Comparison of ENCODE assay signal across 38 cellular contexts in genomic region chr12:113886721-113887120, GRCh38.
"Had no signal": no experiment of that assay in that cellular context is flagged by ENCODE, and none has a peak within 500 bp of the region (broad histone marks: within the 10 kb centered on the region; RNA-seq: fewer than 3 reads in every experiment).

No MANE protein-coding gene starts in this region.

- H3K4me3 Mint-ChIP-seq: activated naive CD4-positive, alpha-beta T cell treated with anti-CD3 and anti-CD28 coated beads for 36 hours; activated naive CD4-positive, alpha-beta T cell treated with anti-CD3 and anti-CD28 coated beads, Interleukin-2, amount 10 ng/mL, durations not matched to agents 7 days and 5 days; activated naive CD4-positive, alpha-beta T cell treated with anti-CD3 and anti-CD28 coated beads, Interleukin-2, amount 50 U/mL, for 24 hours; activated naive CD8-positive, alpha-beta T cell; activated naive CD8-positive, alpha-beta T cell treated with anti-CD3 and anti-CD28 coated beads for 36 hours; activated naive CD8-positive, alpha-beta T cell treated with anti-CD3 and anti-CD28 coated beads, Interleukin-2, amount 10 ng/mL, durations not matched to agents 7 days and 5 days; activated naive CD8-positive, alpha-beta T cell treated with anti-CD3 and anti-CD28 coated beads, Interleukin-2, amount 50 U/mL, for 24 hours; activated T-cell treated with anti-CD3 and anti-CD28 coated beads, Interleukin-2, amount 50 U/mL, for 24 hours; activated T-cell treated with anti-CD3 and anti-CD28 coated beads, Interleukin-2, amount 50 U/mL, for 4 hours; activated T-cell treated with anti-CD3 and anti-CD28 coated beads, Interleukin-2, amount 50 U/mL, for 72 hours; activated T-helper 1 cell treated with anti-CD3 and anti-CD28 coated beads, Interleukin-12 subunit alpha, Interleukin-12 subunit beta, Interleukin-2, Interleukin-4 antibody, amounts not matched to agents 30 ng/mL and 10 ng/mL and 1 ng/mL, durations not matched to agents 14 hours and 24 hours and 36 hours; activated T-helper 17 cell treated with anti-CD3 and anti-CD28 coated beads, Interleukin-2, amount 50 U/mL, for 72 hours; brain; central memory CD8-positive, alpha-beta T cell had no signal

- H3K4me1 Mint-ChIP-seq: activated naive CD4-positive, alpha-beta T cell treated with anti-CD3 and anti-CD28 coated beads, Interleukin-2, amount 10 ng/mL, durations not matched to agents 7 days and 5 days; activated naive CD4-positive, alpha-beta T cell treated with anti-CD3 and anti-CD28 coated beads, Interleukin-2, amount 50 U/mL, for 24 hours; activated naive CD8-positive, alpha-beta T cell treated with anti-CD3 and anti-CD28 coated beads for 36 hours; activated naive CD8-positive, alpha-beta T cell treated with anti-CD3 and anti-CD28 coated beads, Interleukin-2, amount 10 ng/mL, durations not matched to agents 7 days and 5 days; activated naive CD8-positive, alpha-beta T cell treated with anti-CD3 and anti-CD28 coated beads, Interleukin-2, amount 50 U/mL, for 24 hours; activated T-helper 17 cell treated with anti-CD3 and anti-CD28 coated beads, Interleukin-2, amount 50 U/mL, for 72 hours had no signal

- H3K9me3 Mint-ChIP-seq: activated naive CD4-positive, alpha-beta T cell treated with anti-CD3 and anti-CD28 coated beads for 36 hours; activated naive CD4-positive, alpha-beta T cell treated with anti-CD3 and anti-CD28 coated beads, Interleukin-2, amount 10 ng/mL, durations not matched to agents 7 days and 5 days; activated naive CD4-positive, alpha-beta T cell treated with anti-CD3 and anti-CD28 coated beads, Interleukin-2, amount 50 U/mL, for 24 hours; activated naive CD4-positive, alpha-beta T cell treated with anti-CD3 and anti-CD28 coated beads, Interleukin-2, amount 50 U/mL, for 72 hours; activated naive CD8-positive, alpha-beta T cell treated with anti-CD3 and anti-CD28 coated beads for 36 hours; activated naive CD8-positive, alpha-beta T cell treated with anti-CD3 and anti-CD28 coated beads, Interleukin-2, amount 10 ng/mL, durations not matched to agents 7 days and 5 days; activated naive CD8-positive, alpha-beta T cell treated with anti-CD3 and anti-CD28 coated beads, Interleukin-2, amount 50 U/mL, for 24 hours; activated T-cell treated with anti-CD3 and anti-CD28 coated beads, Interleukin-2, amount 50 U/mL, for 24 hours; activated T-cell treated with anti-CD3 and anti-CD28 coated beads, Interleukin-2, amount 50 U/mL, for 4 hours; activated T-cell treated with anti-CD3 and anti-CD28 coated beads, Interleukin-2, amount 50 U/mL, for 72 hours; activated T-helper 1 cell treated with anti-CD3 and anti-CD28 coated beads, Interleukin-12 subunit alpha, Interleukin-12 subunit beta, Interleukin-2, Interleukin-4 antibody, amounts not matched to agents 30 ng/mL and 10 ng/mL and 1 ng/mL, durations not matched to agents 14 hours and 24 hours and 36 hours; activated T-helper 17 cell treated with anti-CD3 and anti-CD28 coated beads, Interleukin-2, amount 50 U/mL, for 72 hours; activated T-helper 2 cell treated with anti-CD3 and anti-CD28 coated beads, Interferon-gamma antibody, Interleukin-2, Interleukin-4, amounts not matched to agents 10 μg/mL and 5 μg/mL and 100 μg/mL, durations not matched to agents 14 hours and 24 hours and 36 hours; central memory CD8-positive, alpha-beta T cell had no signal

- H3K9me3 ChIP-seq: adrenal gland, ascending aorta, body of pancreas, breast epithelium had no signal

- H3K36me3 ChIP-seq: adrenal gland, brain microvascular endothelial cell, breast epithelium, cardiac muscle cell had no signal

- H3K27ac Mint-ChIP-seq: activated naive CD4-positive, alpha-beta T cell treated with anti-CD3 and anti-CD28 coated beads for 36 hours; activated naive CD4-positive, alpha-beta T cell treated with anti-CD3 and anti-CD28 coated beads, Interleukin-2, amount 10 ng/mL, durations not matched to agents 7 days and 5 days; activated naive CD4-positive, alpha-beta T cell treated with anti-CD3 and anti-CD28 coated beads, Interleukin-2, amount 50 U/mL, for 24 hours; activated naive CD4-positive, alpha-beta T cell treated with anti-CD3 and anti-CD28 coated beads, Interleukin-2, amount 50 U/mL, for 72 hours; activated naive CD8-positive, alpha-beta T cell; activated naive CD8-positive, alpha-beta T cell treated with anti-CD3 and anti-CD28 coated beads for 36 hours; activated naive CD8-positive, alpha-beta T cell treated with anti-CD3 and anti-CD28 coated beads, Interleukin-2, amount 10 ng/mL, durations not matched to agents 7 days and 5 days; activated naive CD8-positive, alpha-beta T cell treated with anti-CD3 and anti-CD28 coated beads, Interleukin-2, amount 50 U/mL, for 24 hours; activated T-cell treated with anti-CD3 and anti-CD28 coated beads, Interleukin-2, amount 50 U/mL, for 24 hours; activated T-cell treated with anti-CD3 and anti-CD28 coated beads, Interleukin-2, amount 50 U/mL, for 72 hours; activated T-helper 1 cell treated with anti-CD3 and anti-CD28 coated beads, Interleukin-12 subunit alpha, Interleukin-12 subunit beta, Interleukin-2, Interleukin-4 antibody, amounts not matched to agents 30 ng/mL and 10 ng/mL and 1 ng/mL, durations not matched to agents 14 hours and 24 hours and 36 hours; activated T-helper 17 cell treated with anti-CD3 and anti-CD28 coated beads, Interleukin-2, amount 50 U/mL, for 72 hours; activated T-helper 2 cell treated with anti-CD3 and anti-CD28 coated beads, Interferon-gamma antibody, Interleukin-2, Interleukin-4, amounts not matched to agents 10 μg/mL and 5 μg/mL and 100 μg/mL, durations not matched to agents 14 hours and 24 hours and 36 hours; brain had no signal

- ATAC-seq: activated naive CD4-positive, alpha-beta T cell treated with anti-CD3 and anti-CD28 coated beads, Interleukin-2, amount 50 U/mL, for 72 hours; activated naive CD8-positive, alpha-beta T cell treated with anti-CD3 and anti-CD28 coated beads, Interleukin-2, amount 50 U/mL, for 24 hours; activated T-cell treated with anti-CD3 and anti-CD28 coated beads, Interleukin-2, amount 50 U/mL, for 4 hours; activated T-cell treated with anti-CD3 and anti-CD28 coated beads, Interleukin-2, amount 50 U/mL, for 72 hours; activated T-helper 17 cell treated with anti-CD3 and anti-CD28 coated beads, Interleukin-2, amount 50 U/mL, for 72 hours; body of pancreas had no signal

- H3K27ac ChIP-seq: adrenal gland, ascending aorta, body of pancreas, brain microvascular endothelial cell, breast epithelium, cardiac muscle cell had no signal

- H3K4me1 ChIP-seq: ascending aorta, body of pancreas had no signal

- H3K36me3 Mint-ChIP-seq: activated naive CD4-positive, alpha-beta T cell treated with anti-CD3 and anti-CD28 coated beads, Interleukin-2, amount 10 ng/mL, durations not matched to agents 7 days and 5 days; activated naive CD8-positive, alpha-beta T cell treated with anti-CD3 and anti-CD28 coated beads, Interleukin-2, amount 10 ng/mL, durations not matched to agents 7 days and 5 days had no signal

- H3K27me3 Mint-ChIP-seq: activated naive CD4-positive, alpha-beta T cell treated with anti-CD3 and anti-CD28 coated beads, Interleukin-2, amount 10 ng/mL, durations not matched to agents 7 days and 5 days; activated naive CD4-positive, alpha-beta T cell treated with anti-CD3 and anti-CD28 coated beads, Interleukin-2, amount 50 U/mL, for 24 hours; activated naive CD8-positive, alpha-beta T cell; activated naive CD8-positive, alpha-beta T cell treated with anti-CD3 and anti-CD28 coated beads for 36 hours; activated naive CD8-positive, alpha-beta T cell treated with anti-CD3 and anti-CD28 coated beads, Interleukin-2, amount 10 ng/mL, durations not matched to agents 7 days and 5 days; activated naive CD8-positive, alpha-beta T cell treated with anti-CD3 and anti-CD28 coated beads, Interleukin-2, amount 50 U/mL, for 24 hours; activated T-cell treated with anti-CD3 and anti-CD28 coated beads, Interleukin-2, amount 50 U/mL, for 24 hours; activated T-helper 17 cell treated with anti-CD3 and anti-CD28 coated beads, Interleukin-2, amount 50 U/mL, for 72 hours; brain; central memory CD8-positive, alpha-beta T cell had no signal

- H3K4me3 ChIP-seq: adrenal gland, ascending aorta, body of pancreas, breast epithelium, cardiac muscle cell had no signal

- DNase-seq: activated effector memory CD4-positive, alpha-beta T cell treated with anti-CD3 and anti-CD28 coated beads, Interleukin-2, amount 50 U/mL, for 16 hours; activated effector memory CD4-positive, alpha-beta T cell treated with Interleukin-2 at 50 U/mL for 16 hours; activated gamma-delta T cell; activated gamma-delta T cell treated with Interleukin-2 at 50 U/mL for 16 hours; activated naive CD4-positive, alpha-beta T cell; activated naive CD4-positive, alpha-beta T cell treated with anti-CD3 and anti-CD28 coated beads for 36 hours; activated naive CD4-positive, alpha-beta T cell treated with anti-CD3 and anti-CD28 coated beads, Interleukin-2, amount 10 ng/mL, durations not matched to agents 7 days and 5 days; activated naive CD4-positive, alpha-beta T cell treated with anti-CD3 and anti-CD28 coated beads, Interleukin-2, amount 50 U/mL, for 16 hours; activated naive CD4-positive, alpha-beta T cell treated with Interleukin-2 at 50 U/mL for 16 hours; activated naive CD8-positive, alpha-beta T cell treated with anti-CD3 and anti-CD28 coated beads for 36 hours; activated naive CD8-positive, alpha-beta T cell treated with anti-CD3 and anti-CD28 coated beads, Interleukin-2, amount 10 ng/mL, durations not matched to agents 7 days and 5 days; activated naive CD8-positive, alpha-beta T cell treated with anti-CD3 and anti-CD28 coated beads, Interleukin-2, amount 50 U/mL, for 24 hours; activated T-cell treated with anti-CD3 and anti-CD28 coated beads for 4 hours; activated T-cell treated with anti-CD3 and anti-CD28 coated beads, Interleukin-2, amount 50 U/mL, for 1 hour; activated T-cell treated with anti-CD3 and anti-CD28 coated beads, Interleukin-2, amount 50 U/mL, for 24 hours; activated T-cell treated with anti-CD3 and anti-CD28 coated beads, Interleukin-2, amount 50 U/mL, for 4 hours; activated T-cell treated with anti-CD3 and anti-CD28 coated beads, Interleukin-2, amount 50 U/mL, for 48 hours; activated T-cell treated with anti-CD3 and anti-CD28 coated beads, Interleukin-2, amount 50 U/mL, for 72 hours; adrenal gland; amniotic stem cell; amygdala; anterior cingulate cortex; aorta; body of pancreas; brain microvascular endothelial cell; caudate nucleus; central memory CD4-positive, alpha-beta T cell had no signal

- H3K27me3 ChIP-seq: adrenal gland, ascending aorta, body of pancreas, brain microvascular endothelial cell, breast epithelium, cardiac muscle cell had no signal
